19 cellular contexts compared by ENCODE assay signal in the genomic region with DNA sequence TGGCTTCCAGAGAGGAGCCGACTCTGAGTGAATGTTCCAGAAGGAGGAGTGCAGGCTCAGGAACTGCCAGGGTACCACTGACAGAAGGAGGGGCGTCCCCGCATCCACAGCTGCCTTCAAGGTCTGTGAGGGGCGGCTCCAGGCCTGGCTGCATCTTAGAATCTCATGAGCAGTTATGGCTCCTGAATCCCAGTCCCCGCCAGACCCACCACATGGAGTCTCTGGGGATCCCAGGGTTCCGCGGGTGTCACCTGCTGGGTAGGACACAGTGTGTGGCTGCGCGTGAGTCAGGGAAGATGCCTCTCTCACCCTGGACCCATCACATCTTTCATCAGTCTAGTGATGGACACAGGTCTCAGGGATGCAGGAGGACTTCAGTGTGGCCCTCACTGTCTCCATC.
"Had no signal": no experiment of that assay in that cellular context is flagged by ENCODE, and none has a peak within 500 bp of the region (broad histone marks: within the 10 kb centered on the region; RNA-seq: fewer than 3 reads in every experiment).

No MANE protein-coding gene starts in this region.

- H3K9me3 Mint-ChIP-seq: naive thymus-derived CD8-positive, alpha-beta T cell; neural crest cell had no signal

- H3K27ac Mint-ChIP-seq: naive thymus-derived CD8-positive, alpha-beta T cell had no signal

- H3K4me3 Mint-ChIP-seq: naive thymus-derived CD8-positive, alpha-beta T cell; neural crest cell had no signal

- H3K4me1 ChIP-seq: parathyroid adenoma, psoas muscle had no signal

- DNase-seq: cortex of kidney; dorsolateral prefrontal cortex; effector CD8-positive, alpha-beta T cell; foreskin melanocyte; head of caudate nucleus; hippocampal formation; left colon; mucosa of descending colon; naive thymus-derived CD8-positive, alpha-beta T cell; nucleus accumbens; retina; stimulated activated CD4-positive, alpha-beta T cell treated with anti-CD3 and anti-CD28 coated beads, Interleukin-12 subunit alpha, Interleukin-12 subunit beta, amount 100 ng/mL, for 4 hours; stimulated activated naive CD4-positive, alpha-beta T cell; stomach had no signal

- H3K4me3 ChIP-seq: dorsolateral prefrontal cortex, mucosa of descending colon, psoas muscle, skin epidermis, stomach had no signal

- H3K9ac ChIP-seq: parathyroid adenoma had no signal

- H3K36me3 Mint-ChIP-seq: naive thymus-derived CD8-positive, alpha-beta T cell had no signal

- ATAC-seq: left colon; mucosa of descending colon; naive thymus-derived CD8-positive, alpha-beta T cell; psoas muscle; sciatic nerve had no signal

- H3K27ac ChIP-seq: dorsolateral prefrontal cortex, parathyroid adenoma, psoas muscle, stomach had no signal

- H3K4me1 Mint-ChIP-seq: neural crest cell had no signal

- H3K9me3 ChIP-seq: mucosa of descending colon, psoas muscle, stomach had no signal
